Comparison of ENCODE assay signal across 7 cellular contexts in the genomic region with DNA sequence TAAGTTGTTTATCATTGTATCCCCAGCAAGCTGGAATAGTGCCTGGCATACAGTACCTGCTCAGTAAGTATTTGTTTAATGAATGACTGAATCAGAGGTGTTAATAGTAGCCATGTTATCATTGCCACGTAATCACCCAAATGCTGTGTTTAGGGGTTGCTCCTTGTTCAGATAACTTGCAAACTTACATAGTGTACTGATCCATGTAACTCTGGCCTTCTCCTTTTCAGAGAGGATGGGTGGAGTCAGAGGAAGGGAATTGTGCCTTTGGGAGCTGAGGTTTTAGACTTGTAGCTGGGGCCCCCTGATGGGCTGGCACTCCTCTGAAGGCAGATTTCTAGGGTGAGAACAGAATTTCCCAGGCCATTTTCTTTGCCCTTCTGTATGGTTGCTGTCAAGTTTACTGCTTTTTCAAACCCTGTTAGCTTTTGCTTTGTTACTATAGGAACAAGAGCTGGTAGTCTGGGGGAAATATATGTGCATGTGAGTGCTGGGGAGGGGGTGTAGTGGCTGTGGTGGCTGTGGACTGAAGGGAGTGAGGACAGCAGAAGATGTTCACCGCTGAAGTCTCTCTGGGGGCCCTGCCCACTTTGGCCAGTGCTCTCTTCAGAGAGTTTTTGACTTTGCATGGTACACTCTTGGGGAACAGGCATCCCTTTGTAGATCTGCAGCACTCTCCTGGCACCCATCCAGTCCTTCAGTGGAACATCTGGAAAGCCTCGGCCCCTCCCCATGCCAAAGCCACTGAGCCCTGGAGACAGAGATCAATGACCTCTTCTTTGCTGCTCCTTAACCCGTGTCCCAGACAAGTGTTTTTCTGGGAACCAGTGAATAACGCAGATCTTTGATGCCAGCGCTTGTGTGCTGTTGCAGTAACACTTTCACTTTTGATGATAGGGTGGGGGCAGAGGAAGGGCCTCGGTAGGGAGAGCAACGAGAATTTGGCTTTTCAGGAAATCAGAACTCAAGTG.
A peak's percentile ranks its signal among the peaks of the same experiment; 100 is the strongest.
DNase-seq lines count a peak whose midpoint lies in the region; ATAC-seq and TF ChIP-seq lines count a peak whose summit lies in the region.

No MANE protein-coding gene starts in this region.

- peak overlapping the region; percentile 2; the same call in 1 of the 2 replicates for H3K4me3 ChIP-seq in OCI-LY3 (ENCODE audit: low read length)
- peak overlapping the region; percentile 32 for H3K4me3 ChIP-seq in lower lobe of right lung
- H3K4me3 ChIP-seq in suprapubic skin = peak overlapping the region; percentile 26

- H2AFZ ChIP-seq in OCI-LY3 (ENCODE audit: low read depth, low read length) = no peak overlapping the region

- peak overlapping the region; percentile 26 for H3K4me2 ChIP-seq in OCI-LY3 (ENCODE audit: low read length)

- TF ChIP-seq POLR2A in suprapubic skin (IDR thresholded peaks at IDR 0.05) = no peak

- no peaks in the 10 kb centered on the region for H3K36me3 ChIP-seq in OCI-LY3 (replicated peaks; ENCODE audit: low read depth, low read length)
- H3K36me3 ChIP-seq in lower lobe of right lung = no peaks in the 10 kb centered on the region
- no peaks in the 10 kb centered on the region for H3K36me3 ChIP-seq in suprapubic skin

- 0 out of 2 replicates have a peak, but pooled peaks cover 3% of the 10 kb centered on the region for H3K4me1 ChIP-seq in OCI-LY3 (ENCODE audit: low read length)
- H3K4me1 ChIP-seq in lower lobe of right lung = peaks cover 26% of the 10 kb centered on the region
- peaks cover 26% of the 10 kb centered on the region for H3K4me1 ChIP-seq in suprapubic skin

- TF ChIP-seq EP300 in suprapubic skin (IDR thresholded peaks at IDR 0.05) = no peak

- H3K27ac ChIP-seq in OCI-LY3 (ENCODE audit: low read length) (no peak overlapping the region), caudate nucleus (ENCODE audit: low read depth, low read length) (peak overlapping the region; percentile 11), lower lobe of right lung (peak overlapping the region; percentile 72), suprapubic skin (peak overlapping the region; percentile 25)

- H3K27me3 ChIP-seq in OCI-LY3 (ENCODE audit: low read depth, low read length) (peaks cover 4% of the 10 kb centered on the region), lower lobe of right lung (ENCODE audit: low read depth) (no peaks in the 10 kb centered on the region), suprapubic skin (no peaks in the 10 kb centered on the region)

- H3K9me3 ChIP-seq in OCI-LY3 (ENCODE audit: insufficient read depth, low read length) = no peaks in the 10 kb centered on the region
- H3K9me3 ChIP-seq in lower lobe of right lung = no peaks in the 10 kb centered on the region
- no peaks in the 10 kb centered on the region for H3K9me3 ChIP-seq in suprapubic skin

- TF ChIP-seq CTCF in OCI-LY3 (IDR thresholded peaks at IDR 0.05; ENCODE audit: low read depth, low read length) = no peak
- TF ChIP-seq CTCF in lower lobe of right lung (IDR thresholded peaks at IDR 0.05) = peak; percentile 6
- no peak for TF ChIP-seq CTCF in suprapubic skin (IDR thresholded peaks at IDR 0.05)

- ATAC-seq in GM18909 (IDR thresholded peaks at IDR 0.05; ENCODE audit: poor library complexity, unreplicated experiment) (peak; percentile 47), lower lobe of right lung (peak; percentile 79 to 90)

- WGBS in suprapubic skin = 22% methylated on average over 8 of the region's 8 CpGs

- H4K20me1 ChIP-seq in OCI-LY3 (ENCODE audit: insufficient read depth, low read length) = no peaks in the 10 kb centered on the region

- no peak overlapping the region for H3K9ac ChIP-seq in OCI-LY3 (ENCODE audit: low read length)

- peak in 52 of 61 donors; percentile 8 to 85 (median 62) for DNase-seq in caudate nucleus (lab: John Stamatoyannopoulos, UW)
- DNase-seq in lower lobe of right lung = peak; percentile 52
- peak; percentile 84 for DNase-seq in suprapubic skin (ENCODE audit: low spot score in 2 of 2)
- DNase-seq in effector CD8-positive, alpha-beta T cell (lab: John Stamatoyannopoulos, UW) = no peak
- no peak for DNase-seq in OCI-M2 (lab: John Stamatoyannopoulos, UW; ENCODE audit: unreplicated experiment)

- no peaks in the 10 kb centered on the region for H3K79me2 ChIP-seq in OCI-LY3 (ENCODE audit: low read length)

- intact Hi-C loops in lower lobe of right lung (cut with DNase I) = no loop called here

Comparison
In these comparisons a context has a peak if more than half of its experiments do, and no peak if none do; other contexts are left out.
1. DNase-seq: peak in caudate nucleus (52 of 61), lower lobe of right lung (single experiment) and suprapubic skin (2 of 2); none in effector CD8-positive, alpha-beta T cell (single experiment) and OCI-M2 (single experiment).
2. Peak in every context shown above with its lines, with median percentiles within 50 percentile points of each other: H3K4me3 ChIP-seq.